19 cellular contexts compared by ENCODE assay signal in genomic region chr1:101130673-101131072, GRCh38.
DNase-seq lines count a peak whose midpoint lies in the region; ATAC-seq and TF ChIP-seq lines count a peak whose summit lies in the region.
"Had no signal": no experiment of that assay in that cellular context is flagged by ENCODE, and none has a peak within 500 bp of the region (broad histone marks: within the 10 kb centered on the region; RNA-seq: fewer than 3 reads in every experiment).

No MANE protein-coding gene starts in this region.

- no peaks in the 10 kb centered on the region for H3K9me3 Mint-ChIP-seq in activated CD8-positive, alpha-beta T cell treated with anti-CD3 and anti-CD28 coated beads, Interleukin-2, amount 10 ng/mL, durations not matched to agents 7 days and 5 days (ENCODE audit: insufficient read depth)
- H3K9me3 Mint-ChIP-seq in activated CD8-positive, alpha-beta T cell treated with anti-CD3 and anti-CD28 coated beads for 36 hours, result no peaks in the 10 kb centered on the region
- H3K9me3 Mint-ChIP-seq: natural killer cell; stimulated activated effector memory CD8-positive, alpha-beta T cell treated with anti-CD3 and anti-CD28 coated beads, Interleukin-12 subunit alpha, Interleukin-12 subunit beta, amount 100 ng/mL, for 72 hours had no signal

- H3K27ac ChIP-seq in OCI-LY7 (ENCODE audit: low read depth, low read length, poor library complexity, severe bottlenecking), result no peak overlapping the region
- H3K27ac ChIP-seq: heart left ventricle had no signal

- intact Hi-C loops in activated CD8-positive, alpha-beta T cell treated with anti-CD3 and anti-CD28 coated beads for 36 hours (cut with micrococcal nuclease), result loop anchor here (10.0 kb wide), 1 partner anchor 224 kb away; no protein-coding TSS in a partner anchor
- intact Hi-C loops in OCI-LY7 (cut with micrococcal nuclease; ENCODE audit: unreplicated experiment), result no loop called here

- no peak for ATAC-seq in activated CD8-positive, alpha-beta T cell treated with anti-CD3 and anti-CD28 coated beads, Interleukin-2, amount 10 ng/mL, durations not matched to agents 7 days and 5 days
- no peak for ATAC-seq in activated CD8-positive, alpha-beta T cell treated with anti-CD3 and anti-CD28 coated beads for 36 hours
- ATAC-seq: heart left ventricle, left colon, natural killer cell, sciatic nerve had no signal

- H3K4me2 ChIP-seq in OCI-LY7 (ENCODE audit: low read length), result no peak overlapping the region

- no peaks in the 10 kb centered on the region for H3K36me3 ChIP-seq in OCI-LY7 (ENCODE audit: insufficient read depth, low read length)
- H3K36me3 ChIP-seq: heart left ventricle had no signal

- no peak for DNase-seq in activated CD8-positive, alpha-beta T cell treated with anti-CD3 and anti-CD28 coated beads, Interleukin-2, amount 10 ng/mL, durations not matched to agents 7 days and 5 days
- no peak for DNase-seq in activated CD8-positive, alpha-beta T cell treated with anti-CD3 and anti-CD28 coated beads for 36 hours
- DNase-seq in OCI-LY7 (ENCODE audit: low spot score), result no peak
- DNase-seq in fibroblast of mammary gland (ENCODE audit: low read depth), result peak; percentile 8
- peak; percentile 39 for DNase-seq in retina
- no peak for DNase-seq in NCI-H1417 treated with DMSO at 0.1 percent for 48 hours (lab: John Stamatoyannopoulos, UW)
- no peak for DNase-seq in NOMO-1 (lab: John Stamatoyannopoulos, UW; ENCODE audit: unreplicated experiment in 2 of 2)
- no peak for DNase-seq in cerebellar cortex (ENCODE audit: low spot score)
- DNase-seq: 8988T; activated CD8-positive, alpha-beta memory T cell treated with anti-CD3 and anti-CD28 coated beads for 24 hours; activated effector memory CD4-positive, alpha-beta T cell treated with anti-CD3 and anti-CD28 coated beads, Interleukin-2, amount 50 U/mL, for 16 hours; heart left ventricle; left colon; natural killer cell; NCI-H2107; SIG-M5; stimulated activated CD4-positive, alpha-beta T cell treated with anti-CD3 and anti-CD28 coated beads, Interleukin-4, amount 100 ng/mL, for 1 hour had no signal

- TF ChIP-seq CTCF in activated CD8-positive, alpha-beta T cell treated with anti-CD3 and anti-CD28 coated beads for 36 hours (IDR thresholded peaks at IDR 0.05), result no peak
- TF ChIP-seq CTCF in OCI-LY7 (conservative IDR thresholded peaks at IDR 0.05; ENCODE audit: low read length) (no peak), fibroblast of mammary gland (conservative IDR thresholded peaks at IDR 0.05; ENCODE audit: control insufficient read depth, insufficient read depth, low read depth, low read length) (no peak)

- H3K79me2 ChIP-seq in OCI-LY7 (ENCODE audit: insufficient read depth, low read depth, low read length), result no peaks in the 10 kb centered on the region

- H3K4me1 Mint-ChIP-seq in activated CD8-positive, alpha-beta T cell treated with anti-CD3 and anti-CD28 coated beads, Interleukin-2, amount 10 ng/mL, durations not matched to agents 7 days and 5 days (ENCODE audit: low read depth), result peaks cover 72% of the 10 kb centered on the region
- peaks cover 63% of the 10 kb centered on the region for H3K4me1 Mint-ChIP-seq in activated CD8-positive, alpha-beta T cell treated with anti-CD3 and anti-CD28 coated beads for 36 hours (ENCODE audit: low read depth)

- no peak overlapping the region for H3K4me3 Mint-ChIP-seq in activated CD8-positive, alpha-beta T cell treated with anti-CD3 and anti-CD28 coated beads, Interleukin-2, amount 10 ng/mL, durations not matched to agents 7 days and 5 days
- no peak overlapping the region for H3K4me3 Mint-ChIP-seq in activated CD8-positive, alpha-beta T cell treated with anti-CD3 and anti-CD28 coated beads for 36 hours
- H3K4me3 Mint-ChIP-seq: stimulated activated effector memory CD8-positive, alpha-beta T cell treated with anti-CD3 and anti-CD28 coated beads, Interleukin-12 subunit alpha, Interleukin-12 subunit beta, amount 100 ng/mL, for 72 hours had no signal

- H3K36me3 Mint-ChIP-seq in activated CD8-positive, alpha-beta T cell treated with anti-CD3 and anti-CD28 coated beads, Interleukin-2, amount 10 ng/mL, durations not matched to agents 7 days and 5 days (ENCODE audit: low read depth), result peaks cover 9% of the 10 kb centered on the region
- peaks cover 1% of the 10 kb centered on the region for H3K36me3 Mint-ChIP-seq in activated CD8-positive, alpha-beta T cell treated with anti-CD3 and anti-CD28 coated beads for 36 hours (ENCODE audit: low read depth)
- H3K36me3 Mint-ChIP-seq: natural killer cell; stimulated activated effector memory CD8-positive, alpha-beta T cell treated with anti-CD3 and anti-CD28 coated beads, Interleukin-12 subunit alpha, Interleukin-12 subunit beta, amount 100 ng/mL, for 72 hours had no signal

- POLR2A ChIA-PET in activated CD8-positive, alpha-beta T cell treated with anti-CD3 and anti-CD28 coated beads, Interleukin-2, amount 10 ng/mL, durations not matched to agents 7 days and 5 days (lab: Charles Lee), result interaction anchor here (1.0 to 4.7 kb wide), 4 partner anchors 74 to 179 kb away, joined by 3 to 63 read pairs (median 4); partner anchors contain the start of gene S1PR1
- POLR2A ChIA-PET in activated CD8-positive, alpha-beta T cell treated with anti-CD3 and anti-CD28 coated beads for 36 hours (lab: Charles Lee), result interaction anchor here (0.9 to 3.5 kb wide), 7 partner anchors 8 to 160 kb away, joined by 3 to 11 read pairs (median 5); no protein-coding TSS in a partner anchor
- POLR2A ChIA-PET in OCI-LY7 (lab: Charles Lee), result interaction anchor here (0.9 to 1.6 kb wide), 2 partner anchors 15 to 120 kb away, joined by 3 to 6 read pairs; no protein-coding TSS in a partner anchor

- no TSS peak for BruUV-seq in OCI-LY7 (replicated peaks; lab: Mats Ljungman, UMichigan)

- H2AFZ ChIP-seq in OCI-LY7 (ENCODE audit: low read length), result 0 out of 2 replicates have a peak overlapping the region, but pooled peaks have one; percentile 32

- no peaks in the 10 kb centered on the region for H4K20me1 ChIP-seq in OCI-LY7 (ENCODE audit: insufficient read depth, low read length)

- H3K9me2 ChIP-seq in OCI-LY7 (ENCODE audit: insufficient read depth, low read length), result no peaks in the 10 kb centered on the region

- no peaks in the 10 kb centered on the region for H3K27me3 Mint-ChIP-seq in activated CD8-positive, alpha-beta T cell treated with anti-CD3 and anti-CD28 coated beads, Interleukin-2, amount 10 ng/mL, durations not matched to agents 7 days and 5 days (ENCODE audit: low read depth)
- no peaks in the 10 kb centered on the region for H3K27me3 Mint-ChIP-seq in activated CD8-positive, alpha-beta T cell treated with anti-CD3 and anti-CD28 coated beads for 36 hours

- H3K4me3 ChIP-seq in OCI-LY7 (ENCODE audit: low read depth, low read length, poor library complexity, severe bottlenecking), result no peak overlapping the region
- no peak overlapping the region for H3K4me3 ChIP-seq in fibroblast of mammary gland (ENCODE audit: control insufficient read depth, low read depth, low read length)
- H3K4me3 ChIP-seq: heart left ventricle had no signal

- peaks cover 22% of the 10 kb centered on the region for H3K4me1 ChIP-seq in OCI-LY7 (ENCODE audit: insufficient read depth, low read length, poor library complexity, severe bottlenecking)

- CTCF ChIA-PET in activated CD8-positive, alpha-beta T cell treated with anti-CD3 and anti-CD28 coated beads, Interleukin-2, amount 10 ng/mL, durations not matched to agents 7 days and 5 days (lab: Charles Lee), result interaction anchor here (1.0 to 5.0 kb wide), 7 partner anchors 8 to 179 kb away, joined by 3 to 39 read pairs (median 9); no protein-coding TSS in a partner anchor
- CTCF ChIA-PET in activated CD8-positive, alpha-beta T cell treated with anti-CD3 and anti-CD28 coated beads for 36 hours (lab: Charles Lee), result interaction anchor here (0.9 to 5.2 kb wide), 11 partner anchors 9 to 262 kb away, joined by 3 to 48 read pairs (median 3); no protein-coding TSS in a partner anchor
- CTCF ChIA-PET in OCI-LY7 (lab: Charles Lee; ENCODE audit: unreplicated experiment), result no interaction called here

- H3K27ac Mint-ChIP-seq in activated CD8-positive, alpha-beta T cell treated with anti-CD3 and anti-CD28 coated beads, Interleukin-2, amount 10 ng/mL, durations not matched to agents 7 days and 5 days, result peak overlapping the region; percentile 1
- H3K27ac Mint-ChIP-seq in activated CD8-positive, alpha-beta T cell treated with anti-CD3 and anti-CD28 coated beads for 36 hours, result no peak overlapping the region
- H3K27ac Mint-ChIP-seq: natural killer cell; stimulated activated effector memory CD8-positive, alpha-beta T cell treated with anti-CD3 and anti-CD28 coated beads, Interleukin-12 subunit alpha, Interleukin-12 subunit beta, amount 100 ng/mL, for 72 hours had no signal

- H3K9me3 ChIP-seq in OCI-LY7 (ENCODE audit: low read length), result no peaks in the 10 kb centered on the region
- H3K9me3 ChIP-seq: heart left ventricle had no signal

Comparison
In these comparisons a context has a peak if more than half of its experiments do, and no peak if none do; other contexts are left out.
1. DNase-seq: peak in fibroblast of mammary gland (single experiment) and retina (single experiment); none in activated CD8-positive, alpha-beta T cell treated with anti-CD3 and anti-CD28 coated beads, Interleukin-2, amount 10 ng/mL, durations not matched to agents 7 days and 5 days (single experiment), activated CD8-positive, alpha-beta T cell treated with anti-CD3 and anti-CD28 coated beads for 36 hours (single experiment), OCI-LY7 (single experiment), NCI-H1417 treated with DMSO at 0.1 percent for 48 hours (single experiment), NOMO-1 (0 of 2) and cerebellar cortex (single experiment).